ENCODE assay signal across 9 cellular contexts in the genomic region with DNA sequence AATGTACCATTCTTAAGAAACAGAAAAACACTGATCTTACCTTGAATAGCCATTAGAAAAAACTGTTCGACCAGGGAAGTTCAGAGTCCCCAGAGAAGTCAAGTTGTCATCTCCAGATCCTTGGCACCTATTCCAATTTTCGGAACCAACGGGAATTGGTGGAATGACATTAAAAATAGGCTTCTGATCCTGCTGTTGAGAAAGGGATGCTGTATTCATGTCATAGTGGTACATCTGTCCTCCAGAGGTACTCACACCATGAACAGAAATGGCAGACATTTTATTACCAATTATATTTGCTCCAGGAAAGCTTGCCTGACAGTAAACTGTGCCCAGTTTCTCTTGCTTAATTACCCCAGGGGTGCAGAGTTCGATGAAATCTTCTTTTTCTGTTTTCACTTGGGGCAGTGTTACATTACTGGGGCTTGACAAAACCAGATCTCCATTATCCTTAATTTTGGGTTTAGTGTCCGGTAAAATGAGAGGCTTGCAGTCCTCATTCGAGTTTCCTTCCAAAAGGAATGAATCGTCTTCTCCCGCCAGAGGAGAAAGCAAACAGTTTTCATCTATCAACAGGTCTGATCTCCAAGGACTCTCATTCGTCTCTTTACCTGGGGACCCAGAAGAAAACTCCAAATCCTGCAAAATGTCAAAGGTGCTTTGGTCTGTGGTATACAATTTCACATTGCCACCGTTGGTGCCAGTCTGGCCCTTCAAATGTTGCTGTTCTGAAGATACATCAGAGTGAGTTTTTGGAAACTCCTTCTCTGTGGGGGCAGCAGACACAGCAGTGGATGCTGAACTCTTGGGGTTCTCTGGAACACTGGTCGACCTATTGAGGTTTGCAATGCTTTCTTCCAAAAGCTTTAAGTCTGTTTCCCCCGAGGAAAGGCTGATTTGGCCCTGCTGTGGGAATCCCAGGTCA. TPM values are rescaled to one million over a fixed set of nuclear protein-coding genes. Genes with fewer than 3 reads are reported as not detected.
A peak's percentile ranks its signal among the peaks of the same experiment; 100 is the strongest.
DNase-seq lines count a peak whose midpoint lies in the region; ATAC-seq, FAIRE-seq and TF ChIP-seq lines count a peak whose summit lies in the region.
"Had no signal": no experiment of that assay in that cellular context is flagged by ENCODE, and none has a peak within 500 bp of the region (broad histone marks: within the 10 kb centered on the region; RNA-seq: fewer than 3 reads in every experiment).

No MANE protein-coding gene starts in this region.

- peak overlapping the region; percentile 92 for H3K4me3 Mint-ChIP-seq in stimulated activated naive CD8-positive, alpha-beta T cell treated with anti-CD3 and anti-CD28 coated beads, Interleukin-15, Interleukin-2, amounts not matched to agents 100 ng/mL and 50 ng/mL, for 24 hours

- no peaks in the 10 kb centered on the region for H3K27me3 Mint-ChIP-seq in stimulated activated naive CD8-positive, alpha-beta T cell treated with anti-CD3 and anti-CD28 coated beads, Interleukin-15, Interleukin-2, amounts not matched to agents 100 ng/mL and 50 ng/mL, for 24 hours

- peaks cover 45% of the 10 kb centered on the region for H3K36me3 Mint-ChIP-seq in stimulated activated naive CD8-positive, alpha-beta T cell treated with anti-CD3 and anti-CD28 coated beads, Interleukin-15, Interleukin-2, amounts not matched to agents 100 ng/mL and 50 ng/mL, for 24 hours (ENCODE audit: low read depth)

- CTCF ChIA-PET in K562 (lab: Yijun Ruan, JAX; ENCODE audit: low intra/inter-chr PET ratio) = interaction anchor here (0.6 kb wide), 1 partner anchor 1510 kb away, joined by 3 read pairs; no protein-coding TSS in a partner anchor

- no TSS peak for BruUV-seq in K562 (replicated peaks; lab: Mats Ljungman, UMichigan)

- H2BK15ac ChIP-seq in mesenchymal stem cell (ENCODE audit: low read depth, poor library complexity, severe bottlenecking) = no peak overlapping the region

- H2BK5ac ChIP-seq in mesenchymal stem cell (ENCODE audit: low read depth, low read length, poor library complexity, severe bottlenecking) = no peak overlapping the region

- no peak for TF ChIP-seq POLR2A in K562 (conservative IDR thresholded peaks at IDR 0.05)

- no peak overlapping the region for H4K8ac ChIP-seq in mesenchymal stem cell (ENCODE audit: low read length)

- H3K14ac ChIP-seq in mesenchymal stem cell (ENCODE audit: low read length in 2 of 2) = no peak overlapping the region

- H3K4me2 ChIP-seq in K562 (ENCODE audit: insufficient read depth, low read length) = peak overlapping the region; percentile 52
- H3K4me2 ChIP-seq in mesenchymal stem cell (ENCODE audit: low read length, poor library complexity, severe bottlenecking) = peak overlapping the region; percentile 21

- H3K9ac ChIP-seq in K562 (ENCODE audit: insufficient read depth in 1 of 2, low read depth in 2 of 2, low read length in 2 of 2) (peak overlapping the region in 1 of 2 experiments; percentile 70; a peak in 1 of 4 replicates), mesenchymal stem cell (ENCODE audit: low read length) (peak overlapping the region; percentile 95)

- intact Hi-C loops in K562 (cut with micrococcal nuclease) = loop anchor here (5.0 kb wide), 2 partner anchors 58 to 288 kb away; no protein-coding TSS in a partner anchor
- intact Hi-C loops in aorta (cut with DNase I) = loop anchor here (5.0 to 10.0 kb wide), 8 partner anchors 68 to 427 kb away; no protein-coding TSS in a partner anchor

- H3K4me1 ChIP-seq in K562 (replicated peaks in 1 of 2; ENCODE audit: control insufficient read depth in 2 of 2, insufficient read depth in 2 of 2, low read length in 2 of 2) (peaks cover 13 to 19% of the 10 kb centered on the region in 2 experiments; a peak in 4 of 5 replicates), mesenchymal stem cell (ENCODE audit: control insufficient read depth, insufficient read depth, low read depth, low read length) (peaks cover 2% of the 10 kb centered on the region), aorta (ENCODE audit: control insufficient read depth in 1 of 2, insufficient read depth in 2 of 2, low read length in 2 of 2) (peaks cover 10 to 11% of the 10 kb centered on the region in 2 donors)

- DNase-seq in stimulated activated naive CD8-positive, alpha-beta T cell treated with anti-CD3 and anti-CD28 coated beads, Interleukin-15, Interleukin-2, amounts not matched to agents 100 U/mL and 50 U/mL, for 24 hours = no peak
- DNase-seq in K562 (ENCODE audit: extremely low read depth in 1 of 4, low spot score in 3 of 4) = peak in 1 of 4 experiments; percentile 7
- no peak for DNase-seq in mesenchymal stem cell
- no peak for DNase-seq in aorta
- no peak for DNase-seq in stimulated activated CD4-positive, alpha-beta T cell treated with anti-CD3 and anti-CD28 coated beads, Interleukin-4, amount 100 ng/mL, for 4 hours
- DNase-seq in NCI-H774 (lab: John Stamatoyannopoulos, UW) = no peak
- DNase-seq in GF-D8 (lab: John Stamatoyannopoulos, UW) = no peak
- DNase-seq: trophoblast cell had no signal

- peaks cover 28% of the 10 kb centered on the region for H4K20me1 ChIP-seq in K562 (replicated peaks; ENCODE audit: control insufficient read depth, insufficient read depth, low read length)

- H2BK120ac ChIP-seq in mesenchymal stem cell (ENCODE audit: low read depth, low read length) = no peak overlapping the region

- peaks cover 86% of the 10 kb centered on the region for H3K79me2 ChIP-seq in K562 (ENCODE audit: control insufficient read depth, insufficient read depth, low read length)

- H3K4me3 ChIP-seq in K562 (peak overlapping the region; percentile 3; the same call in 1 of the 2 replicates), mesenchymal stem cell (ENCODE audit: insufficient read depth in 1 of 2, low read depth in 1 of 2, low read length in 2 of 2) (peak overlapping the region in 1 of 2 experiments; percentile 89), aorta (ENCODE audit: low read length in 2 of 2) (peak overlapping the region; percentile 36 to 56)

- POLR2A ChIA-PET in K562 (lab: Yijun Ruan, JAX) = interaction anchor here (0.8 to 1.1 kb wide), 2 partner anchors 211 to 231 kb away, joined by 3 read pairs; no protein-coding TSS in a partner anchor

- ATAC-seq in stimulated activated naive CD8-positive, alpha-beta T cell treated with anti-CD3 and anti-CD28 coated beads, Interleukin-15, Interleukin-2, amounts not matched to agents 100 U/mL and 50 U/mL, for 24 hours = no peak
- no peak for ATAC-seq in K562
- no peak for ATAC-seq in aorta (ENCODE audit: low FRiP score)

- 40% methylated on average over 12 of the region's 12 CpGs for WGBS in K562 (ENCODE audit: insufficient coverage, low coverage, missing lambda C conversion rate)
- 94% methylated on average over 12 of the region's 12 CpGs for WGBS in mesenchymal stem cell
- WGBS in aorta, 2 donors = 43 to 49% methylated on average over 12 of the region's 12 CpGs

- H3K23ac ChIP-seq in mesenchymal stem cell (ENCODE audit: low read length in 2 of 2) = no peak overlapping the region

- no peaks in the 10 kb centered on the region for H3K9me3 Mint-ChIP-seq in stimulated activated naive CD8-positive, alpha-beta T cell treated with anti-CD3 and anti-CD28 coated beads, Interleukin-15, Interleukin-2, amounts not matched to agents 100 ng/mL and 50 ng/mL, for 24 hours

- H3K36me3 ChIP-seq in K562 (ENCODE audit: control insufficient read depth, insufficient read depth, low read length) = peaks cover 20% of the 10 kb centered on the region
- H3K36me3 ChIP-seq in mesenchymal stem cell (ENCODE audit: control insufficient read depth in 1 of 2, insufficient read depth in 2 of 2, low read depth in 1 of 2, low read length in 2 of 2) = peaks cover 0 to 18% of the 10 kb centered on the region in 2 experiments
- H3K36me3 ChIP-seq in aorta (ENCODE audit: control insufficient read depth in 1 of 2, insufficient read depth in 2 of 2, low read length in 1 of 2) = no peaks in the 10 kb centered on the region

- H3K18ac ChIP-seq in mesenchymal stem cell (ENCODE audit: low read depth in 1 of 2, low read length in 2 of 2) = no peak overlapping the region

- TF ChIP-seq RAD21 in K562 (CRISPR knock-in tag; conservative IDR thresholded peaks at IDR 0.05 in 1 of 2, IDR thresholded peaks at IDR 0.05 in 1 of 2) = no peak

- peaks cover 7% of the 10 kb centered on the region for H3K79me1 ChIP-seq in mesenchymal stem cell (replicated peaks; ENCODE audit: low read length, poor library complexity, severe bottlenecking)

- H2AFZ ChIP-seq in K562 (ENCODE audit: low read depth, low read length) (no peak overlapping the region), mesenchymal stem cell (ENCODE audit: low read depth, low read length) (no peak overlapping the region)

- no peak overlapping the region for H3K4ac ChIP-seq in mesenchymal stem cell (ENCODE audit: low read depth in 1 of 2, low read length in 2 of 2)

- peak overlapping the region; percentile 4 for H2AK5ac ChIP-seq in mesenchymal stem cell (ENCODE audit: low read length, severe bottlenecking)

- no peak for FAIRE-seq in K562 (lab: Jason Lieb, UNC)

- H4K91ac ChIP-seq in mesenchymal stem cell (ENCODE audit: low read length) = no peak overlapping the region

- H3K27ac Mint-ChIP-seq in stimulated activated naive CD8-positive, alpha-beta T cell treated with anti-CD3 and anti-CD28 coated beads, Interleukin-15, Interleukin-2, amounts not matched to agents 100 ng/mL and 50 ng/mL, for 24 hours = peak overlapping the region; percentile 70

- no peak for TF ChIP-seq CTCF in K562 (IDR thresholded peaks at IDR 0.05 in 2 of 3, conservative IDR thresholded peaks at IDR 0.05 in 1 of 3; ENCODE audit: insufficient read depth in 2 of 3, low read depth in 1 of 3, low read length in 3 of 3)

- H3K27ac ChIP-seq in K562 (ENCODE audit: extremely low read depth, low read depth, low read length) = no peak overlapping the region
- H3K27ac ChIP-seq in mesenchymal stem cell (ENCODE audit: low read length, poor library complexity, severe bottlenecking) = no peak overlapping the region
- H3K27ac ChIP-seq in aorta (ENCODE audit: low read depth in 1 of 2, low read length in 2 of 2) = no peak overlapping the region

- in situ Hi-C loops in K562 (cut with MboI) = no loop called here

- no peak overlapping the region for H2BK12ac ChIP-seq in mesenchymal stem cell (ENCODE audit: low read length in 2 of 2)

- H3K9me3 ChIP-seq in K562 (replicated peaks; ENCODE audit: control insufficient read depth, insufficient read depth, low read depth, low read length) (no peaks in the 10 kb centered on the region), mesenchymal stem cell (ENCODE audit: control insufficient read depth, low read length) (no peaks in the 10 kb centered on the region), aorta (ENCODE audit: control insufficient read depth, low read length) (no peaks in the 10 kb centered on the region)

- H3K4me1 Mint-ChIP-seq in stimulated activated naive CD8-positive, alpha-beta T cell treated with anti-CD3 and anti-CD28 coated beads, Interleukin-15, Interleukin-2, amounts not matched to agents 100 ng/mL and 50 ng/mL, for 24 hours (ENCODE audit: low read depth) = peaks cover 68% of the 10 kb centered on the region

- H3K27me3 ChIP-seq in K562 (ENCODE audit: control insufficient read depth in 2 of 2, insufficient read depth in 2 of 2, low read length in 2 of 2) = no peaks in the 10 kb centered on the region
- H3K27me3 ChIP-seq in mesenchymal stem cell (ENCODE audit: control insufficient read depth in 1 of 2, insufficient read depth in 1 of 2, low read length in 2 of 2) = no peaks in the 10 kb centered on the region
- no peaks in the 10 kb centered on the region for H3K27me3 ChIP-seq in aorta (ENCODE audit: control insufficient read depth in 1 of 2, insufficient read depth in 2 of 2, low read length in 1 of 2)

- no peak for TF ChIP-seq EP300 in K562 (IDR thresholded peaks at IDR 0.05; ENCODE audit: low read length)

- H3K9me1 ChIP-seq in K562 (ENCODE audit: control insufficient read depth, insufficient read depth, low read length) = no peaks in the 10 kb centered on the region

RNA-seq across cellular contexts. Expression of a gene that starts 3.6 kb away (rescaled TPM):
- 33.0 and 42.8 TPM in 2 replicates for total RNA-seq in K562 (2011; cell fraction: chromatin; rRNA removed; ENCODE audit: low replicate concordance)
- 9.5 and 12.0 TPM in 2 replicates for total RNA-seq in K562 (2011; cell fraction: nucleolus; rRNA removed)
- total RNA-seq in K562 (2011; cell fraction: nucleoplasm; rRNA removed) = 15.3 and 17.5 TPM in 2 replicates
- total RNA-seq in K562 (2014; rRNA removed) (13.3 and 14.2 TPM in 2 replicates), K562 (2014; rRNA removed; fragmentation: Illumina TruSeq; extraction: Trizol) (25.0 and 29.3 TPM in 2 replicates), K562 (2015; rRNA removed; fragmentation: Illumina TruSeq; extraction: Trizol) (26.2 and 27.5 TPM in 2 replicates), K562 (2021) (33.5 and 36.0 TPM in 2 replicates), aorta (100 to 1,000 TPM in 1 of 2 donors, 10 to 100 TPM in 1; 61.2 to 105 TPM)
- polyA plus RNA-seq in K562 (2011; rRNA removed) (12.2 and 15.0 TPM in 2 replicates), K562 (2014; fragmentation: Illumina TruSeq; extraction: Trizol) (16.5 and 17.5 TPM in 2 replicates), K562 (2014; fragmentation: Nextera tagmentation; extraction: Ambion mirVana) (10 to 100 TPM in 1 of 2 experiments, 1 to 10 TPM in 1; 8.2 to 10.1 TPM), K562 (2014; rRNA removed) (10.1 and 10.4 TPM in 2 replicates), aorta (10 to 100 TPM; 16.0 to 16.8 TPM)
- polyA plus RNA-seq in K562 (2011; cell fraction: cytosol; rRNA removed) = 4.2 and 7.2 TPM in 2 replicates
- polyA plus RNA-seq in K562 (2011; cell fraction: nucleus; rRNA removed) = 6.0 and 8.1 TPM in 2 replicates
- polyA plus RNA-seq in K562 (2012) = 14.5 and 14.6 TPM in 2 replicates
- 36.4 and 41.1 TPM in 2 replicates for polyA minus RNA-seq in K562 (2011; rRNA and poly(A)+ RNA removed)
- 12.2 and 16.9 TPM in 2 replicates for polyA minus RNA-seq in K562 (2011; cell fraction: cytosol; rRNA and poly(A)+ RNA removed)
- 15.5 and 32.2 TPM in 2 replicates for polyA minus RNA-seq in K562 (2011; cell fraction: nucleus; rRNA and poly(A)+ RNA removed)
- 24.7 TPM for polyA plus RNA-seq in mesenchymal stem cell (2013, experiment 1 of 2)
- 24.3 TPM for polyA plus RNA-seq in mesenchymal stem cell (2013, experiment 2 of 2)
